Comparison of ENCODE assay signal across 8 cellular contexts in genomic region chr2:8303322-8303832, GRCh38.
A peak's percentile ranks its signal among the peaks of the same experiment; 100 is the strongest.
DNase-seq lines count a peak whose midpoint lies in the region; ATAC-seq and TF ChIP-seq lines count a peak whose summit lies in the region.

No MANE protein-coding gene starts in this region.

- no peak overlapping the region for H3K9ac ChIP-seq in neuronal stem cell (ENCODE audit: low read depth, low read length, poor library complexity)

- H3K4ac ChIP-seq in neuronal stem cell (ENCODE audit: low read length): no peak overlapping the region

- H2BK120ac ChIP-seq in neuronal stem cell (ENCODE audit: low read depth, low read length): no peak overlapping the region

- TF ChIP-seq CTCF in upper lobe of right lung (IDR thresholded peaks at IDR 0.05): peak; percentile 10

- peak overlapping the region; percentile 80 for H3K27ac Mint-ChIP-seq in activated naive CD8-positive, alpha-beta T cell treated with anti-CD3 and anti-CD28 coated beads, Interleukin-2, amount 50 U/mL, for 24 hours

- H3K36me3 ChIP-seq in neuronal stem cell (replicated peaks in 1 of 2; ENCODE audit: control insufficient read depth in 2 of 2, insufficient read depth in 2 of 2, low read length in 2 of 2) (no peaks in the 10 kb centered on the region), upper lobe of right lung (no peaks in the 10 kb centered on the region)

- H4K91ac ChIP-seq in neuronal stem cell (ENCODE audit: low read depth, low read length, poor library complexity): no peak overlapping the region

- peaks cover 11% of the 10 kb centered on the region for H3K9me3 Mint-ChIP-seq in activated naive CD8-positive, alpha-beta T cell treated with anti-CD3 and anti-CD28 coated beads, Interleukin-2, amount 50 U/mL, for 24 hours

- ATAC-seq in GM18861 (IDR thresholded peaks at IDR 0.05; ENCODE audit: unreplicated experiment): peak; percentile 53
- ATAC-seq in HG03025 (IDR thresholded peaks at IDR 0.05; ENCODE audit: low FRiP score, unreplicated experiment): peak; percentile 69
- ATAC-seq in activated naive CD8-positive, alpha-beta T cell treated with anti-CD3 and anti-CD28 coated beads, Interleukin-2, amount 50 U/mL, for 24 hours: peak; percentile 77
- peak; percentile 81 for ATAC-seq in upper lobe of right lung

- peak overlapping the region; percentile 33 for H2BK15ac ChIP-seq in neuronal stem cell (ENCODE audit: low read length)

- H3K4me1 ChIP-seq in neuronal stem cell (ENCODE audit: control insufficient read depth in 2 of 2, insufficient read depth in 1 of 2, low read depth in 1 of 2, low read length in 2 of 2) (peaks cover 8% of the 10 kb centered on the region in 2 donors), upper lobe of right lung (peaks cover 12% of the 10 kb centered on the region)

- H3K27me3 Mint-ChIP-seq in activated naive CD8-positive, alpha-beta T cell treated with anti-CD3 and anti-CD28 coated beads, Interleukin-2, amount 50 U/mL, for 24 hours: peaks cover 6% of the 10 kb centered on the region

- H2AK5ac ChIP-seq in neuronal stem cell (ENCODE audit: low read depth, low read length): no peak overlapping the region

- peaks cover 68% of the 10 kb centered on the region for H3K4me1 Mint-ChIP-seq in activated naive CD8-positive, alpha-beta T cell treated with anti-CD3 and anti-CD28 coated beads, Interleukin-2, amount 50 U/mL, for 24 hours

- H2AFZ ChIP-seq in neuronal stem cell (ENCODE audit: low read length): peak overlapping the region; percentile 23

- H3K4me3 Mint-ChIP-seq in activated naive CD8-positive, alpha-beta T cell treated with anti-CD3 and anti-CD28 coated beads, Interleukin-2, amount 50 U/mL, for 24 hours: peak overlapping the region; percentile 27

- H3K36me3 Mint-ChIP-seq in activated naive CD8-positive, alpha-beta T cell treated with anti-CD3 and anti-CD28 coated beads, Interleukin-2, amount 50 U/mL, for 24 hours (ENCODE audit: low read depth): peaks cover 5% of the 10 kb centered on the region

- H3K27ac ChIP-seq in neuronal stem cell (replicated peaks; ENCODE audit: low read length): no peak overlapping the region
- H3K27ac ChIP-seq in upper lobe of right lung: no peak overlapping the region

- H3K14ac ChIP-seq in neuronal stem cell (ENCODE audit: low read length): no peak overlapping the region

- H2BK5ac ChIP-seq in neuronal stem cell (ENCODE audit: low read length): no peak overlapping the region

- no peaks in the 10 kb centered on the region for H3K79me1 ChIP-seq in neuronal stem cell (ENCODE audit: low read depth, low read length)

- H3K4me3 ChIP-seq in neuronal stem cell (ENCODE audit: low read length in 2 of 2) (no peak overlapping the region), upper lobe of right lung (no peak overlapping the region)

- H3K27me3 ChIP-seq in neuronal stem cell (ENCODE audit: control insufficient read depth in 3 of 3, insufficient read depth in 3 of 3, low read depth in 1 of 3, low read length in 3 of 3) (no peaks in the 10 kb centered on the region), upper lobe of right lung (no peaks in the 10 kb centered on the region)

- H4K8ac ChIP-seq in neuronal stem cell (ENCODE audit: low read depth, low read length): no peak overlapping the region

- DNase-seq in T-helper 1 cell (peak; percentile 25 to 93 (median 45)), neuronal stem cell (ENCODE audit: low spot score) (no peak), upper lobe of right lung (peak; percentile 84), NCI-H226 (no peak), DMS53 treated with DMSO at 0.1 percent for 48 hours (lab: John Stamatoyannopoulos, UW; ENCODE audit: unreplicated experiment) (no peak)
- peak; percentile 75 for DNase-seq in activated naive CD8-positive, alpha-beta T cell treated with anti-CD3 and anti-CD28 coated beads, Interleukin-2, amount 50 U/mL, for 24 hours

- H3K9me3 ChIP-seq in neuronal stem cell (replicated peaks in 1 of 2; ENCODE audit: control insufficient read depth in 2 of 2, insufficient read depth in 1 of 2, low read depth in 1 of 2, low read length in 2 of 2): no peaks in the 10 kb centered on the region
- H3K9me3 ChIP-seq in upper lobe of right lung: no peaks in the 10 kb centered on the region

- H3K4me2 ChIP-seq in neuronal stem cell (ENCODE audit: insufficient read depth, low read length, poor library complexity, severe bottlenecking): no peak overlapping the region

- H2BK12ac ChIP-seq in neuronal stem cell (ENCODE audit: low read length): peak overlapping the region; percentile 33

- intact Hi-C loops in upper lobe of right lung (cut with DNase I): no loop called here

- no CpG with 5 or more reads among the region's 10 CpGs for WGBS in neuronal stem cell (ENCODE audit: extremely low coverage in 2 of 2, insufficient read length in 2 of 2, insufficient replicate concordance in 1 of 2), 2 donors

- H3K18ac ChIP-seq in neuronal stem cell (ENCODE audit: low read length): no peak overlapping the region

- no peak overlapping the region for H3K23ac ChIP-seq in neuronal stem cell (ENCODE audit: low read depth, low read length, poor library complexity)

Comparison
In these comparisons a context has a peak if more than half of its experiments do, and no peak if none do; other contexts are left out.
1. DNase-seq: peak in T-helper 1 cell (5 of 5), activated naive CD8-positive, alpha-beta T cell treated with anti-CD3 and anti-CD28 coated beads, Interleukin-2, amount 50 U/mL, for 24 hours (single experiment) and upper lobe of right lung (single experiment); none in neuronal stem cell (single experiment), NCI-H226 (single experiment) and DMS53 treated with DMSO at 0.1 percent for 48 hours (single experiment).
2. Peak in every context shown above with its lines, with median percentiles within 50 percentile points of each other: ATAC-seq.